ENCODE assay signal across 8 cellular contexts in genomic region chr6:12288844-12289654, GRCh38. TPM values are rescaled to one million over a fixed set of nuclear protein-coding genes. Genes with fewer than 3 reads are reported as not detected.
DNase-seq lines count a peak whose midpoint lies in the region; ATAC-seq and TF ChIP-seq lines count a peak whose summit lies in the region.

No MANE protein-coding gene starts in this region.

- H3K27me3 ChIP-seq in Loucy (ENCODE audit: insufficient read depth, low read length, poor library complexity, severe bottlenecking) (peaks cover 15% of the 10 kb centered on the region), left lung (peaks cover 0 to 23% of the 10 kb centered on the region in 2 donors)

- H3K4me1 ChIP-seq in Loucy (ENCODE audit: insufficient read depth, low read length, poor library complexity, severe bottlenecking) = peaks cover 6% of the 10 kb centered on the region
- peaks cover 0 to 48% of the 10 kb centered on the region in 2 donors for H3K4me1 ChIP-seq in left lung

- H3K36me3 ChIP-seq in Loucy (ENCODE audit: insufficient read depth, low read length) (no peaks in the 10 kb centered on the region), left lung (peaks cover 0 to 3% of the 10 kb centered on the region in 2 donors)

- H3K4me3 ChIP-seq in Loucy (ENCODE audit: low read length, poor library complexity, severe bottlenecking) (peak overlapping the region; percentile 70), left lung (peak overlapping the region; percentile 30 to 48)

- peak overlapping the region; percentile 92 for H3K4me2 ChIP-seq in Loucy (ENCODE audit: low read depth, low read length, poor library complexity, severe bottlenecking)

- peaks cover 45% of the 10 kb centered on the region for H3K4me1 Mint-ChIP-seq in chondrocyte (ENCODE audit: low read depth)

- DNase-seq in NCI-H524 (lab: John Stamatoyannopoulos, UW) (peak; percentile 5 to 59), NCI-H524 treated with DMSO at 0.1 percent for 48 hours (lab: John Stamatoyannopoulos, UW) (no peak), UCSD-AML1 (lab: John Stamatoyannopoulos, UW; ENCODE audit: unreplicated experiment) (peak; percentile 16), chondrocyte (ENCODE audit: low spot score) (no peak), left lung (peak in 1 of 2 donors; percentile 53)
- peak; percentile 28 for DNase-seq in stimulated activated CD4-positive, alpha-beta T cell treated with anti-CD3 and anti-CD28 coated beads, Interleukin-2, amount 100 ng/mL, for 4 hours (ENCODE audit: low read depth)

- peak overlapping the region; percentile 64 for H2AFZ ChIP-seq in Loucy (ENCODE audit: low read length)

- H3K4me3 Mint-ChIP-seq in chondrocyte (ENCODE audit: unreplicated experiment) = peak overlapping the region; percentile 84

- no peaks in the 10 kb centered on the region for H4K20me1 ChIP-seq in Loucy (ENCODE audit: insufficient read depth, low read length, poor library complexity, severe bottlenecking)

- no peaks in the 10 kb centered on the region for H3K9me3 Mint-ChIP-seq in chondrocyte (ENCODE audit: low read depth)

- TF ChIP-seq CTCF in Loucy (conservative IDR thresholded peaks at IDR 0.05; ENCODE audit: low read length) = peak; percentile 84
- peak; percentile 85 for TF ChIP-seq CTCF in chondrocyte (IDR thresholded peaks at IDR 0.05)
- TF ChIP-seq CTCF in left lung (IDR thresholded peaks at IDR 0.05) = peak; percentile 68 to 71

- ATAC-seq in left lung (peak; percentile 55), HG03159 (IDR thresholded peaks at IDR 0.05; ENCODE audit: unreplicated experiment) (no peak)

- H3K27ac Mint-ChIP-seq in chondrocyte (ENCODE audit: unreplicated experiment) = peak overlapping the region; percentile 94

- peak overlapping the region; percentile 66 to 81 for H3K27ac ChIP-seq in left lung

- H3K79me2 ChIP-seq in Loucy (ENCODE audit: insufficient read depth, low read length) = no peaks in the 10 kb centered on the region

- intact Hi-C loops in left lung (cut with DNase I) = loop anchor here in 1 of 2 donors (10.0 kb wide), 1 partner anchor 634 kb away; no protein-coding TSS in a partner anchor

- H3F3A ChIP-seq in Loucy (ENCODE audit: low read depth) = no peaks in the 10 kb centered on the region

- no peak overlapping the region for H3K9ac ChIP-seq in Loucy (ENCODE audit: low read depth, low read length, poor library complexity, severe bottlenecking)

- H3K36me3 Mint-ChIP-seq in chondrocyte (ENCODE audit: low read depth) = peaks cover 8% of the 10 kb centered on the region

- H3K9me3 ChIP-seq in Loucy (ENCODE audit: insufficient read depth, low read depth, low read length) (no peaks in the 10 kb centered on the region), left lung (no peaks in the 10 kb centered on the region)

- H3K9me2 ChIP-seq in Loucy (replicated peaks; ENCODE audit: low read depth, low read length) = no peaks in the 10 kb centered on the region

- H3K27me3 Mint-ChIP-seq in chondrocyte (ENCODE audit: low read depth) = no peaks in the 10 kb centered on the region

RNA-seq across cellular contexts. Expression of gene EDN1, which starts 1.1 kb away (rescaled TPM):
- total RNA-seq in chondrocyte (10.6 to 17.6 TPM (median 16.9 TPM) in 3 replicates), left lung (10 to 100 TPM; 21.7 to 23.2 TPM)

Comparison
In these comparisons a context has a peak if more than half of its experiments do, and no peak if none do; other contexts are left out.
1. DNase-seq: peak in NCI-H524 (2 of 2), UCSD-AML1 (single experiment) and stimulated activated CD4-positive, alpha-beta T cell treated with anti-CD3 and anti-CD28 coated beads, Interleukin-2, amount 100 ng/mL, for 4 hours (single experiment); none in NCI-H524 treated with DMSO at 0.1 percent for 48 hours (single experiment) and chondrocyte (single experiment).
2. Peak in every context shown above with its lines, with median percentiles within 50 percentile points of each other: CTCF ChIP-seq.